ENCODE assay signal across 22 cellular contexts in the genomic region with DNA sequence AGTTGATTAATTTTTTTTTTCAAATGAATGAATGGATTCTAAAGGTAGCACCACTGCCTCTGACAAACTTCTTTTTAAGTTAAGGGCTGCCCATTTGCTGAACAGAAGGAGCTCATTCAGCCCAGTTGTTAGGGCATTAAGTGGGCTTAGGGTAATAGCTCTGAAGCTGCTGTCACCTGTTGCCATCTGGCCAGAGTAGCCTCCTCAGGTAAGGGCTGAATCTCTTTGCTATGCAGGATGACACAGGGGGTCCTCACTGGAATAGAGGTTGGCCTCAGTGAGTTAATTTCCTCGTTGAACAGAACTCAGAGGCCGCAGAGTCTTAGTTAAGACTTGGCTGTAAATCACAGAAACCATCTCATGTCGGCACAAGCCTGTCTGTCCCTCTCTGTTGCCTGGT.
DNase-seq lines count a peak whose midpoint lies in the region; ATAC-seq and TF ChIP-seq lines count a peak whose summit lies in the region.
"Had no signal": no experiment of that assay in that cellular context is flagged by ENCODE, and none has a peak within 500 bp of the region (broad histone marks: within the 10 kb centered on the region; RNA-seq: fewer than 3 reads in every experiment).

No MANE protein-coding gene starts in this region.

- H3K36me3 Mint-ChIP-seq in activated T-helper 17 cell treated with anti-CD3 and anti-CD28 coated beads, Interleukin-2, amount 50 U/mL, for 72 hours (ENCODE audit: low read depth) = no peaks in the 10 kb centered on the region
- peaks cover 7% of the 10 kb centered on the region for H3K36me3 Mint-ChIP-seq in neural crest cell (ENCODE audit: low read depth)

- DNase-seq in DMS 273 (lab: John Stamatoyannopoulos, UW; ENCODE audit: unreplicated experiment) (peak; percentile 72), neural crest cell (ENCODE audit: low read depth, low spot score) (no peak)
- DNase-seq in activated CD4-positive, alpha-beta T cell treated with anti-CD3 and anti-CD28 coated beads, Interleukin-2, amount 50 U/mL, for 4 hours = no peak
- DNase-seq: Calu3; CD4-positive, alpha-beta memory T cell; GDM1; GM23248; KG1; NCI-H1048; NCI-H1436 treated with DMSO at 0.1 percent for 48 hours; NCI-H2081; NCI-H2227 treated with DMSO at 0.1 percent for 48 hours; NCI-H526 treated with DMSO at 0.1 percent for 48 hours; PC-3 had no signal

- H3K36me3 ChIP-seq in KOPT-K1 (ENCODE audit: insufficient read depth, low read length) = peaks cover 81% of the 10 kb centered on the region
- H3K36me3 ChIP-seq: SJCRH30 had no signal

- H3K4me1 Mint-ChIP-seq in activated T-helper 17 cell treated with anti-CD3 and anti-CD28 coated beads, Interleukin-2, amount 50 U/mL, for 72 hours = peaks cover 33% of the 10 kb centered on the region
- H3K4me1 Mint-ChIP-seq in neural crest cell = peaks cover 60% of the 10 kb centered on the region

- ATAC-seq in activated T-helper 17 cell treated with anti-CD3 and anti-CD28 coated beads, Interleukin-2, amount 50 U/mL, for 72 hours (replicated peaks) = no peak
- no peak for ATAC-seq in HG03025 (IDR thresholded peaks at IDR 0.05; ENCODE audit: low FRiP score, unreplicated experiment)
- no peak for ATAC-seq in GM18867 (IDR thresholded peaks at IDR 0.05; ENCODE audit: unreplicated experiment)
- ATAC-seq: GM12878, PC-3 had no signal

- TF ChIP-seq CTCF in neural crest cell (conservative IDR thresholded peaks at IDR 0.05) = no peak

- H3K27ac Mint-ChIP-seq in activated T-helper 17 cell treated with anti-CD3 and anti-CD28 coated beads, Interleukin-2, amount 50 U/mL, for 72 hours = peak overlapping the region; percentile 34
- no peak overlapping the region for H3K27ac Mint-ChIP-seq in neural crest cell (ENCODE audit: unreplicated experiment)
- H3K27ac Mint-ChIP-seq: B cell had no signal

- no peak overlapping the region for H3K4me3 Mint-ChIP-seq in activated T-helper 17 cell treated with anti-CD3 and anti-CD28 coated beads, Interleukin-2, amount 50 U/mL, for 72 hours
- H3K4me3 Mint-ChIP-seq in neural crest cell = peak overlapping the region; percentile 22
- H3K4me3 Mint-ChIP-seq: B cell; CD4-positive, alpha-beta memory T cell had no signal

- H3K27me3 Mint-ChIP-seq in activated T-helper 17 cell treated with anti-CD3 and anti-CD28 coated beads, Interleukin-2, amount 50 U/mL, for 72 hours = no peaks in the 10 kb centered on the region
- H3K27me3 Mint-ChIP-seq in neural crest cell (ENCODE audit: low read depth) = no peaks in the 10 kb centered on the region
- H3K27me3 Mint-ChIP-seq: B cell; CD4-positive, alpha-beta memory T cell had no signal

- peak overlapping the region; percentile 48 for H3K27ac ChIP-seq in KOPT-K1 (ENCODE audit: low read depth, low read length, poor library complexity, severe bottlenecking)
- H3K27ac ChIP-seq: GM23248, RWPE1, SJCRH30 had no signal

- H3K9me3 ChIP-seq in KOPT-K1 (ENCODE audit: insufficient read depth, low read length, poor library complexity, severe bottlenecking) = no peaks in the 10 kb centered on the region
- H3K9me3 ChIP-seq: SJCRH30 had no signal

- no peaks in the 10 kb centered on the region for H3K9me3 Mint-ChIP-seq in activated T-helper 17 cell treated with anti-CD3 and anti-CD28 coated beads, Interleukin-2, amount 50 U/mL, for 72 hours
- H3K9me3 Mint-ChIP-seq in neural crest cell = no peaks in the 10 kb centered on the region
- H3K9me3 Mint-ChIP-seq: CD4-positive, alpha-beta memory T cell had no signal
